Comparison of ENCODE assay signal across 8 cellular contexts in genomic region chr22:38317237-38317994, GRCh38. TPM values are rescaled to one million over a fixed set of nuclear protein-coding genes. Genes with fewer than 3 reads are reported as not detected.
DNase-seq lines count a peak whose midpoint lies in the region; ATAC-seq and TF ChIP-seq lines count a peak whose summit lies in the region.

CSNK1E (minus strand) TSS chr22:38317433; CDS start chr22:38314157, 3,276 bp downstream.

- H3K27ac Mint-ChIP-seq in GM23338 (peak within 1 kb of the TSS; percentile 98), memory B cell (peak within 1 kb of the TSS; percentile 95)
- peak within 1 kb of the TSS; percentile 95 for H3K27ac Mint-ChIP-seq in effector memory CD8-positive, alpha-beta T cell

- H3K9me3 Mint-ChIP-seq in GM23338, result peaks cover 5% of the 10 kb centered on the region; the same call in 2 of the 3 replicates
- H3K9me3 Mint-ChIP-seq in effector memory CD8-positive, alpha-beta T cell, result no peaks in the 10 kb centered on the region
- no peaks in the 10 kb centered on the region for H3K9me3 Mint-ChIP-seq in memory B cell

- peaks cover 20% of the 10 kb centered on the region for H3K36me3 ChIP-seq in BLaER1
- peaks cover 13% of the 10 kb centered on the region; the same call in 1 of the 2 replicates for H3K36me3 ChIP-seq in GM23338 (ENCODE audit: insufficient read depth)

- peaks cover 33% of the 10 kb centered on the region for H3F3A ChIP-seq in GM23338 (replicated peaks; ENCODE audit: low read depth)

- H3K36me3 Mint-ChIP-seq in GM23338 (ENCODE audit: low read depth), result peaks cover 22% of the 10 kb centered on the region
- H3K36me3 Mint-ChIP-seq in effector memory CD8-positive, alpha-beta T cell (ENCODE audit: insufficient read depth), result peaks cover 16% of the 10 kb centered on the region
- H3K36me3 Mint-ChIP-seq in memory B cell, result no peaks in the 10 kb centered on the region

- H3K9ac ChIP-seq in BLaER1, result peak within 1 kb of the TSS; percentile 98

- H3K4me3 ChIP-seq in BLaER1 (peak within 1 kb of the TSS; percentile 87), GM23338 (peak within 1 kb of the TSS; percentile 96)

- H2AFZ ChIP-seq in GM23338, result peak within 1 kb of the TSS; percentile 66

- H3K27ac ChIP-seq in BLaER1 (peak within 1 kb of the TSS; percentile 98), GM23338 (ENCODE audit: low read depth) (peak within 1 kb of the TSS; percentile 99)

- peak within 1 kb of the TSS; percentile 95 for H3K4me3 Mint-ChIP-seq in GM23338
- peak within 1 kb of the TSS; percentile 85 to 88 for H3K4me3 Mint-ChIP-seq in effector memory CD8-positive, alpha-beta T cell
- H3K4me3 Mint-ChIP-seq in memory B cell, result peak within 1 kb of the TSS; percentile 86

- H3K4me2 ChIP-seq in BLaER1, result peak within 1 kb of the TSS; percentile 87
- peak within 1 kb of the TSS; percentile 100 for H3K4me2 ChIP-seq in GM23338

- H3K4me1 Mint-ChIP-seq in GM23338 (peaks cover 61% of the 10 kb centered on the region), memory B cell (peaks cover 37% of the 10 kb centered on the region)
- H3K4me1 Mint-ChIP-seq in effector memory CD8-positive, alpha-beta T cell (ENCODE audit: low read depth in 2 of 2), result peaks cover 36 to 40% of the 10 kb centered on the region in 2 donors

- H4K20me1 ChIP-seq in BLaER1, result peaks cover 41% of the 10 kb centered on the region
- H4K20me1 ChIP-seq in GM23338 (replicated peaks; ENCODE audit: insufficient read depth), result peaks cover 39% of the 10 kb centered on the region

- 0 out of 4 replicates have a peak, but pooled peaks of 1 of the 2 experiments have one; percentile 0 for TF ChIP-seq CTCF in GM23338 (conservative IDR thresholded peaks at IDR 0.05; ENCODE audit: low read depth in 2 of 2)

- peaks cover 74% of the 10 kb centered on the region for H3K79me2 ChIP-seq in GM23338 (replicated peaks; ENCODE audit: insufficient read depth)

- H3K9me2 ChIP-seq in GM23338 (ENCODE audit: insufficient read depth), result no peaks in the 10 kb centered on the region

- ATAC-seq in GM23338, result peak; percentile 44
- peak; percentile 66 for ATAC-seq in effector memory CD8-positive, alpha-beta T cell (replicated peaks)
- peak; percentile 64 for ATAC-seq in memory B cell (ENCODE audit: low read depth)
- ATAC-seq in HG03469 (IDR thresholded peaks at IDR 0.05; ENCODE audit: unreplicated experiment), result no peak

- no peaks in the 10 kb centered on the region for H3K9me3 ChIP-seq in BLaER1

- H3K27me3 Mint-ChIP-seq in GM23338 (ENCODE audit: insufficient read depth, low read depth, poor library complexity) (peaks cover 30% of the 10 kb centered on the region), memory B cell (no peaks in the 10 kb centered on the region)
- H3K27me3 Mint-ChIP-seq in effector memory CD8-positive, alpha-beta T cell, result no peaks in the 10 kb centered on the region

- H3K27me3 ChIP-seq in BLaER1, result no peaks in the 10 kb centered on the region
- H3K27me3 ChIP-seq in GM23338 (ENCODE audit: insufficient read depth), result no peaks in the 10 kb centered on the region

- H3K4me1 ChIP-seq in BLaER1 (peaks cover 47% of the 10 kb centered on the region), GM23338 (ENCODE audit: insufficient read depth) (peaks cover 60% of the 10 kb centered on the region)

- peak; percentile 83 for DNase-seq in GM23338 (ENCODE audit: low spot score)
- DNase-seq in NCI-H460 (ENCODE audit: extremely low read depth, low read depth), result no peak
- DNase-seq in activated CD8-positive, alpha-beta memory T cell treated with anti-CD3 and anti-CD28 coated beads for 48 hours (ENCODE audit: low read depth in 2 of 3, low spot score in 2 of 3), result peak; percentile 39 to 44 (median 43)
- DNase-seq in effector memory CD8-positive, alpha-beta T cell, result peak; percentile 67 to 69 (median 67)
- peak; percentile 62 to 69 for DNase-seq in memory B cell (ENCODE audit: low spot score in 2 of 2)
- DNase-seq in stimulated activated CD8-positive, alpha-beta memory T cell treated with anti-CD3 and anti-CD28 coated beads, Interleukin-12 subunit alpha, Interleukin-12 subunit beta, amount 100 ng/mL, for 24 hours (ENCODE audit: extremely low read depth), result peak; percentile 43

TF ChIP-seq in GM23338, 12 proteins besides CTCF, POLR2A, EP300 and RAD21:
- TF ChIP-seq CREB1 (CRISPR knock-in tag; IDR thresholded peaks at IDR 0.05; ENCODE audit: low read depth) (peak; percentile 58), POLR2AphosphoS5 (IDR thresholded peaks at IDR 0.05; ENCODE audit: low read depth) (peak; percentile 70), STAT1 (IDR thresholded peaks at IDR 0.05; ENCODE audit: unreplicated experiment) (no peak)

RNA-seq across cellular contexts. Expression of gene CSNK1E, which starts in this region (rescaled TPM):
- 233 and 259 TPM in 2 replicates for total RNA-seq in GM23338 (2014; rRNA removed; shearing (Covaris generic))
- 180 and 189 TPM in 2 replicates for polyA plus RNA-seq in GM23338 (2016; fragmentation: Nextera tagmentation; extraction: Ambion mirVana)
- 122 and 135 TPM in 2 replicates for total RNA-seq in NCI-H460 (2014; rRNA removed; shearing (Covaris generic))
- 119 and 184 TPM in 2 replicates for polyA plus RNA-seq in NCI-H460 (2014; cell fraction: nucleus; rRNA removed)
